Comparison of ENCODE assay signal across 10 cellular contexts in genomic region chr5:112338681-112339337, GRCh38.
DNase-seq lines count a peak whose midpoint lies in the region; ATAC-seq lines count a peak whose summit lies in the region.
"Had no signal": no experiment of that assay in that cellular context is flagged by ENCODE, and none has a peak within 500 bp of the region (broad histone marks: within the 10 kb centered on the region; RNA-seq: fewer than 3 reads in every experiment).

No MANE protein-coding gene starts in this region.

- H3K27ac Mint-ChIP-seq in activated naive CD8-positive, alpha-beta T cell treated with anti-CD3 and anti-CD28 coated beads, Interleukin-2, amount 50 U/mL, for 24 hours = no peak overlapping the region
- H3K27ac Mint-ChIP-seq: stimulated activated memory B cell treated with anti-CD40 and anti-IgM and Interleukin-4, amounts not matched to agents 10 μg/mL and 1 μg/mL and 100 μg/mL, for 72 hours had no signal

- H3K4me1 ChIP-seq in mesodermal cell (ENCODE audit: control insufficient read depth, insufficient read depth, low read length, poor library complexity, severe bottlenecking) = peaks cover 12% of the 10 kb centered on the region
- H3K4me1 ChIP-seq: HAP-1 had no signal

- no peaks in the 10 kb centered on the region for H3K36me3 Mint-ChIP-seq in activated naive CD8-positive, alpha-beta T cell treated with anti-CD3 and anti-CD28 coated beads, Interleukin-2, amount 50 U/mL, for 24 hours (ENCODE audit: low read depth)
- H3K36me3 Mint-ChIP-seq: stimulated activated memory B cell treated with anti-CD40 and anti-IgM and Interleukin-4, amounts not matched to agents 10 μg/mL and 1 μg/mL and 100 μg/mL, for 72 hours had no signal

- no peaks in the 10 kb centered on the region for H3K9me3 Mint-ChIP-seq in activated naive CD8-positive, alpha-beta T cell treated with anti-CD3 and anti-CD28 coated beads, Interleukin-2, amount 50 U/mL, for 24 hours
- H3K9me3 Mint-ChIP-seq: stimulated activated memory B cell treated with anti-CD40 and anti-IgM and Interleukin-4, amounts not matched to agents 10 μg/mL and 1 μg/mL and 100 μg/mL, for 72 hours had no signal

- in situ Hi-C loops in Caki2 (cut with HindIII; ENCODE audit: low pct_unique_long_range_greater_than_20kb, low sequenced_read_pairs) = no loop called here

- H3K4me1 Mint-ChIP-seq in activated naive CD8-positive, alpha-beta T cell treated with anti-CD3 and anti-CD28 coated beads, Interleukin-2, amount 50 U/mL, for 24 hours = no peaks in the 10 kb centered on the region
- H3K4me1 Mint-ChIP-seq: stimulated activated memory B cell treated with anti-CD40 and anti-IgM and Interleukin-4, amounts not matched to agents 10 μg/mL and 1 μg/mL and 100 μg/mL, for 72 hours had no signal

- no peak overlapping the region for H3K4me3 ChIP-seq in mesodermal cell (ENCODE audit: extremely low read depth, insufficient read depth, low read length, poor library complexity, severe bottlenecking)
- H3K4me3 ChIP-seq: HAP-1 had no signal

- H3K36me3 ChIP-seq in mesodermal cell (ENCODE audit: control insufficient read depth, insufficient read depth, low read length) = no peaks in the 10 kb centered on the region
- H3K36me3 ChIP-seq: HAP-1 had no signal

- WGBS in mesodermal cell (ENCODE audit: insufficient coverage in 2 of 2), 2 experiments = 75 to 81% methylated on average over 2 to 4 of the region's 5 CpGs

- H3K27ac ChIP-seq in mesodermal cell (ENCODE audit: low read depth, low read length, severe bottlenecking) = peak overlapping the region; percentile 73

- DNase-seq in Caki2 (ENCODE audit: low read depth) (peak; percentile 91), NCI-H774 (lab: John Stamatoyannopoulos, UW) (peak; percentile 30), NCI-H2107 (lab: John Stamatoyannopoulos, UW) (no peak), DMS79 (lab: John Stamatoyannopoulos, UW) (no peak)
- DNase-seq in activated effector memory CD4-positive, alpha-beta T cell treated with anti-CD3 and anti-CD28 coated beads, Interleukin-2, amount 50 U/mL, for 16 hours = no peak
- DNase-seq in activated naive CD8-positive, alpha-beta T cell treated with anti-CD3 and anti-CD28 coated beads, Interleukin-2, amount 50 U/mL, for 24 hours = no peak

- ATAC-seq in esophagus mucosa = peak; percentile 57
- no peak for ATAC-seq in activated naive CD8-positive, alpha-beta T cell treated with anti-CD3 and anti-CD28 coated beads, Interleukin-2, amount 50 U/mL, for 24 hours
- ATAC-seq: stimulated activated memory B cell treated with anti-CD40 and anti-IgM and Interleukin-4, amounts not matched to agents 10 μg/mL and 1 μg/mL and 100 μg/mL, for 72 hours had no signal

- no peak overlapping the region for H3K4me3 Mint-ChIP-seq in activated naive CD8-positive, alpha-beta T cell treated with anti-CD3 and anti-CD28 coated beads, Interleukin-2, amount 50 U/mL, for 24 hours
- H3K4me3 Mint-ChIP-seq: stimulated activated memory B cell treated with anti-CD40 and anti-IgM and Interleukin-4, amounts not matched to agents 10 μg/mL and 1 μg/mL and 100 μg/mL, for 72 hours had no signal

- H3K9me3 ChIP-seq in mesodermal cell (ENCODE audit: control insufficient read depth, low read length) = no peaks in the 10 kb centered on the region
- H3K9me3 ChIP-seq: HAP-1 had no signal

- H3K27me3 Mint-ChIP-seq in activated naive CD8-positive, alpha-beta T cell treated with anti-CD3 and anti-CD28 coated beads, Interleukin-2, amount 50 U/mL, for 24 hours = peaks cover 4% of the 10 kb centered on the region
- H3K27me3 Mint-ChIP-seq: stimulated activated memory B cell treated with anti-CD40 and anti-IgM and Interleukin-4, amounts not matched to agents 10 μg/mL and 1 μg/mL and 100 μg/mL, for 72 hours had no signal

Comparison
In these comparisons a context has a peak if more than half of its experiments do, and no peak if none do; other contexts are left out.
1. DNase-seq: peak in Caki2 (single experiment) and NCI-H774 (single experiment); none in NCI-H2107 (single experiment), activated effector memory CD4-positive, alpha-beta T cell treated with anti-CD3 and anti-CD28 coated beads, Interleukin-2, amount 50 U/mL, for 16 hours (single experiment), DMS79 (single experiment) and activated naive CD8-positive, alpha-beta T cell treated with anti-CD3 and anti-CD28 coated beads, Interleukin-2, amount 50 U/mL, for 24 hours (single experiment).